In genomic region chr6:79143320-79143898, GRCh38 we compare ENCODE assay signal across 2 cellular contexts.
TF ChIP-seq lines count a peak whose summit lies in the region.

No MANE protein-coding gene starts in this region.

TF ChIP-seq in GM23338, 12 proteins besides CTCF, POLR2A, EP300 and RAD21:
- TF ChIP-seq REST (IDR thresholded peaks at IDR 0.05; ENCODE audit: unreplicated experiment) (no peak), ETS1 (IDR thresholded peaks at IDR 0.05) (no peak), STAT1 (IDR thresholded peaks at IDR 0.05; ENCODE audit: unreplicated experiment) (no peak), POLR2AphosphoS5 (IDR thresholded peaks at IDR 0.05; ENCODE audit: low read depth) (no peak), ZNF462 (CRISPR knock-in tag; IDR thresholded peaks at IDR 0.05) (no peak), CREB1 (CRISPR knock-in tag; IDR thresholded peaks at IDR 0.05; ENCODE audit: low read depth) (no peak), EZH2 (IDR thresholded peaks at IDR 0.05; ENCODE audit: low read depth, unreplicated experiment) (no peak), ZNF331 (CRISPR knock-in tag; IDR thresholded peaks at IDR 0.05; ENCODE audit: low read depth) (no peak), ZNF114 (CRISPR knock-in tag; IDR thresholded peaks at IDR 0.05) (no peak), EZH2phosphoT487 (IDR thresholded peaks at IDR 0.05; ENCODE audit: unreplicated experiment) (no peak)

TF ChIP-seq in H1, 55 proteins besides CTCF, POLR2A, EP300 and RAD21:
- TF ChIP-seq YY1 (IDR thresholded peaks at IDR 0.05; ENCODE audit: low read depth, low read length): no peak
- no peak for TF ChIP-seq RXRA (IDR thresholded peaks at IDR 0.05; ENCODE audit: insufficient read depth, low read depth, low read length)
- no peak for TF ChIP-seq TCF12 (IDR thresholded peaks at IDR 0.05; ENCODE audit: low read depth, low read length)
- no peak for TF ChIP-seq CEBPB (IDR thresholded peaks at IDR 0.05; ENCODE audit: low read depth, low read length)
- TF ChIP-seq SIRT6 (IDR thresholded peaks at IDR 0.05; ENCODE audit: low read length): no peak
- no peak for TF ChIP-seq ASH2L (IDR thresholded peaks at IDR 0.05; ENCODE audit: low read length)
- TF ChIP-seq KDM1A (IDR thresholded peaks at IDR 0.05; ENCODE audit: borderline replicate concordance, low read length): no peak
- TF ChIP-seq EGR1 (IDR thresholded peaks at IDR 0.05; ENCODE audit: borderline replicate concordance, low read depth, low read length): no peak
- TF ChIP-seq BRCA1 (IDR thresholded peaks at IDR 0.05; ENCODE audit: low read depth, low read length): no peak
- TF ChIP-seq TAF7 (optimal IDR thresholded peaks at IDR 0.05; ENCODE audit: borderline replicate concordance, low read depth, low read length): no peak
- TF ChIP-seq JUND (IDR thresholded peaks at IDR 0.05; ENCODE audit: low read length): no peak
- TF ChIP-seq NRF1 (IDR thresholded peaks at IDR 0.05; ENCODE audit: low read depth, low read length): no peak
- no peak for TF ChIP-seq KDM5A (IDR thresholded peaks at IDR 0.05; ENCODE audit: low read length)
- TF ChIP-seq TBP (IDR thresholded peaks at IDR 0.05; ENCODE audit: low read depth, low read length): no peak
- no peak for TF ChIP-seq ZNF274 (IDR thresholded peaks at IDR 0.05; ENCODE audit: borderline replicate concordance, extremely low read depth, low read length)
- TF ChIP-seq, protein P1, sequence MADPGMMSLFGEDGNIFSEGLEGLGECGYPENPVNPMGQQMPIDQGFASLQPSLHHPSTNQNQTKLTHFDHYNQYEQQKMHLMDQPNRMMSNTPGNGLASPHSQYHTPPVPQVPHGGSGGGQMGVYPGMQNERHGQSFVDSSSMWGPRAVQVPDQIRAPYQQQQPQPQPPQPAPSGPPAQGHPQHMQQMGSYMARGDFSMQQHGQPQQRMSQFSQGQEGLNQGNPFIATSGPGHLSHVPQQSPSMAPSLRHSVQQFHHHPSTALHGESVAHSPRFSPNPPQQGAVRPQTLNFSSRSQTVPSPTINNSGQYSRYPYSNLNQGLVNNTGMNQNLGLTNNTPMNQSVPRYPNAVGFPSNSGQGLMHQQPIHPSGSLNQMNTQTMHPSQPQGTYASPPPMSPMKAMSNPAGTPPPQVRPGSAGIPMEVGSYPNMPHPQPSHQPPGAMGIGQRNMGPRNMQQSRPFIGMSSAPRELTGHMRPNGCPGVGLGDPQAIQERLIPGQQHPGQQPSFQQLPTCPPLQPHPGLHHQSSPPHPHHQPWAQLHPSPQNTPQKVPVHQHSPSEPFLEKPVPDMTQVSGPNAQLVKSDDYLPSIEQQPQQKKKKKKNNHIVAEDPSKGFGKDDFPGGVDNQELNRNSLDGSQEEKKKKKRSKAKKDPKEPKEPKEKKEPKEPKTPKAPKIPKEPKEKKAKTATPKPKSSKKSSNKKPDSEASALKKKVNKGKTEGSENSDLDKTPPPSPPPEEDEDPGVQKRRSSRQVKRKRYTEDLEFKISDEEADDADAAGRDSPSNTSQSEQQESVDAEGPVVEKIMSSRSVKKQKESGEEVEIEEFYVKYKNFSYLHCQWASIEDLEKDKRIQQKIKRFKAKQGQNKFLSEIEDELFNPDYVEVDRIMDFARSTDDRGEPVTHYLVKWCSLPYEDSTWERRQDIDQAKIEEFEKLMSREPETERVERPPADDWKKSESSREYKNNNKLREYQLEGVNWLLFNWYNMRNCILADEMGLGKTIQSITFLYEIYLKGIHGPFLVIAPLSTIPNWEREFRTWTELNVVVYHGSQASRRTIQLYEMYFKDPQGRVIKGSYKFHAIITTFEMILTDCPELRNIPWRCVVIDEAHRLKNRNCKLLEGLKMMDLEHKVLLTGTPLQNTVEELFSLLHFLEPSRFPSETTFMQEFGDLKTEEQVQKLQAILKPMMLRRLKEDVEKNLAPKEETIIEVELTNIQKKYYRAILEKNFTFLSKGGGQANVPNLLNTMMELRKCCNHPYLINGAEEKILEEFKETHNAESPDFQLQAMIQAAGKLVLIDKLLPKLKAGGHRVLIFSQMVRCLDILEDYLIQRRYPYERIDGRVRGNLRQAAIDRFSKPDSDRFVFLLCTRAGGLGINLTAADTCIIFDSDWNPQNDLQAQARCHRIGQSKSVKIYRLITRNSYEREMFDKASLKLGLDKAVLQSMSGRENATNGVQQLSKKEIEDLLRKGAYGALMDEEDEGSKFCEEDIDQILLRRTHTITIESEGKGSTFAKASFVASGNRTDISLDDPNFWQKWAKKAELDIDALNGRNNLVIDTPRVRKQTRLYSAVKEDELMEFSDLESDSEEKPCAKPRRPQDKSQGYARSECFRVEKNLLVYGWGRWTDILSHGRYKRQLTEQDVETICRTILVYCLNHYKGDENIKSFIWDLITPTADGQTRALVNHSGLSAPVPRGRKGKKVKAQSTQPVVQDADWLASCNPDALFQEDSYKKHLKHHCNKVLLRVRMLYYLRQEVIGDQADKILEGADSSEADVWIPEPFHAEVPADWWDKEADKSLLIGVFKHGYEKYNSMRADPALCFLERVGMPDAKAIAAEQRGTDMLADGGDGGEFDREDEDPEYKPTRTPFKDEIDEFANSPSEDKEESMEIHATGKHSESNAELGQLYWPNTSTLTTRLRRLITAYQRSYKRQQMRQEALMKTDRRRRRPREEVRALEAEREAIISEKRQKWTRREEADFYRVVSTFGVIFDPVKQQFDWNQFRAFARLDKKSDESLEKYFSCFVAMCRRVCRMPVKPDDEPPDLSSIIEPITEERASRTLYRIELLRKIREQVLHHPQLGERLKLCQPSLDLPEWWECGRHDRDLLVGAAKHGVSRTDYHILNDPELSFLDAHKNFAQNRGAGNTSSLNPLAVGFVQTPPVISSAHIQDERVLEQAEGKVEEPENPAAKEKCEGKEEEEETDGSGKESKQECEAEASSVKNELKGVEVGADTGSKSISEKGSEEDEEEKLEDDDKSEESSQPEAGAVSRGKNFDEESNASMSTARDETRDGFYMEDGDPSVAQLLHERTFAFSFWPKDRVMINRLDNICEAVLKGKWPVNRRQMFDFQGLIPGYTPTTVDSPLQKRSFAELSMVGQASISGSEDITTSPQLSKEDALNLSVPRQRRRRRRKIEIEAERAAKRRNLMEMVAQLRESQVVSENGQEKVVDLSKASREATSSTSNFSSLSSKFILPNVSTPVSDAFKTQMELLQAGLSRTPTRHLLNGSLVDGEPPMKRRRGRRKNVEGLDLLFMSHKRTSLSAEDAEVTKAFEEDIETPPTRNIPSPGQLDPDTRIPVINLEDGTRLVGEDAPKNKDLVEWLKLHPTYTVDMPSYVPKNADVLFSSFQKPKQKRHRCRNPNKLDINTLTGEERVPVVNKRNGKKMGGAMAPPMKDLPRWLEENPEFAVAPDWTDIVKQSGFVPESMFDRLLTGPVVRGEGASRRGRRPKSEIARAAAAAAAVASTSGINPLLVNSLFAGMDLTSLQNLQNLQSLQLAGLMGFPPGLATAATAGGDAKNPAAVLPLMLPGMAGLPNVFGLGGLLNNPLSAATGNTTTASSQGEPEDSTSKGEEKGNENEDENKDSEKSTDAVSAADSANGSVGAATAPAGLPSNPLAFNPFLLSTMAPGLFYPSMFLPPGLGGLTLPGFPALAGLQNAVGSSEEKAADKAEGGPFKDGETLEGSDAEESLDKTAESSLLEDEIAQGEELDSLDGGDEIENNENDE (IDR thresholded peaks at IDR 0.05; ENCODE audit: insufficient replicate concordance, low read length): no peak
- no peak for TF ChIP-seq SP4 (IDR thresholded peaks at IDR 0.05; ENCODE audit: low read length)
- TF ChIP-seq NANOG (IDR thresholded peaks at IDR 0.05; ENCODE audit: insufficient read depth, low read depth, low read length, poor library complexity, severe bottlenecking): no peak
